Comparison of ENCODE assay signal across 16 cellular contexts in genomic region chr2:85287721-85288120, GRCh38.
"Had no signal": no experiment of that assay in that cellular context is flagged by ENCODE, and none has a peak within 500 bp of the region (broad histone marks: within the 10 kb centered on the region; RNA-seq: fewer than 3 reads in every experiment).

No MANE protein-coding gene starts in this region.

- H3K4me3 Mint-ChIP-seq: activated T-cell treated with anti-CD3 and anti-CD28 coated beads, Interleukin-2, amount 50 U/mL, for 4 hours; immature natural killer cell had no signal

- H3K9me3 Mint-ChIP-seq: activated naive CD4-positive, alpha-beta T cell treated with anti-CD3 and anti-CD28 coated beads, Interleukin-2, amount 50 U/mL, for 72 hours; activated T-cell treated with anti-CD3 and anti-CD28 coated beads, Interleukin-2, amount 50 U/mL, for 4 hours; immature natural killer cell; T-helper 2 cell treated with Interferon-gamma antibody and Interleukin-4, amounts not matched to agents 5 μg/mL and 100 μg/mL, for 36 hours had no signal

- DNase-seq: activated CD4-positive, alpha-beta T cell treated with anti-CD3 and anti-CD28 coated beads, Interleukin-2, amount 50 U/mL, for 48 hours; activated CD8-positive, alpha-beta memory T cell treated with anti-CD3 and anti-CD28 coated beads, Interleukin-2, amount 10 ng/mL, durations not matched to agents 7 days and 5 days; activated effector memory CD4-positive, alpha-beta T cell treated with anti-CD3 and anti-CD28 coated beads, Interleukin-2, amount 50 U/mL, for 16 hours; activated T-cell treated with anti-CD3 and anti-CD28 coated beads, Interleukin-2, amount 50 U/mL, for 4 hours; amygdala; glutamatergic neuron; immature natural killer cell; left cardiac atrium; lower lobe of right lung; midbrain; naive thymus-derived CD4-positive, alpha-beta T cell; retina; SW 1271 had no signal

- H3K27ac ChIP-seq: lower lobe of right lung had no signal

- H3K9me3 ChIP-seq: lower lobe of right lung had no signal

- H3K27me3 Mint-ChIP-seq: activated CD8-positive, alpha-beta memory T cell treated with anti-CD3 and anti-CD28 coated beads, Interleukin-2, amount 10 ng/mL, durations not matched to agents 7 days and 5 days; naive thymus-derived CD4-positive, alpha-beta T cell had no signal

- H3K4me3 ChIP-seq: lower lobe of right lung had no signal

- ATAC-seq: activated CD4-positive, CD25-positive, alpha-beta regulatory T cell treated with anti-CD3 and anti-CD28 coated beads, Interleukin-2, amount 50 U/mL, for 24 hours; activated CD8-positive, alpha-beta memory T cell treated with anti-CD3 and anti-CD28 coated beads, Interleukin-2, amount 10 ng/mL, durations not matched to agents 7 days and 5 days; activated naive CD4-positive, alpha-beta T cell treated with anti-CD3 and anti-CD28 coated beads, Interleukin-2, amount 50 U/mL, for 72 hours; activated T-cell treated with anti-CD3 and anti-CD28 coated beads, Interleukin-2, amount 50 U/mL, for 4 hours; left cardiac atrium; naive thymus-derived CD4-positive, alpha-beta T cell had no signal

- H3K36me3 Mint-ChIP-seq: activated CD8-positive, alpha-beta memory T cell treated with anti-CD3 and anti-CD28 coated beads, Interleukin-2, amount 10 ng/mL, durations not matched to agents 7 days and 5 days; activated naive CD4-positive, alpha-beta T cell treated with anti-CD3 and anti-CD28 coated beads, Interleukin-2, amount 50 U/mL, for 72 hours; immature natural killer cell; naive thymus-derived CD4-positive, alpha-beta T cell had no signal
